ENCODE assay signal across 12 cellular contexts in the genomic region with DNA sequence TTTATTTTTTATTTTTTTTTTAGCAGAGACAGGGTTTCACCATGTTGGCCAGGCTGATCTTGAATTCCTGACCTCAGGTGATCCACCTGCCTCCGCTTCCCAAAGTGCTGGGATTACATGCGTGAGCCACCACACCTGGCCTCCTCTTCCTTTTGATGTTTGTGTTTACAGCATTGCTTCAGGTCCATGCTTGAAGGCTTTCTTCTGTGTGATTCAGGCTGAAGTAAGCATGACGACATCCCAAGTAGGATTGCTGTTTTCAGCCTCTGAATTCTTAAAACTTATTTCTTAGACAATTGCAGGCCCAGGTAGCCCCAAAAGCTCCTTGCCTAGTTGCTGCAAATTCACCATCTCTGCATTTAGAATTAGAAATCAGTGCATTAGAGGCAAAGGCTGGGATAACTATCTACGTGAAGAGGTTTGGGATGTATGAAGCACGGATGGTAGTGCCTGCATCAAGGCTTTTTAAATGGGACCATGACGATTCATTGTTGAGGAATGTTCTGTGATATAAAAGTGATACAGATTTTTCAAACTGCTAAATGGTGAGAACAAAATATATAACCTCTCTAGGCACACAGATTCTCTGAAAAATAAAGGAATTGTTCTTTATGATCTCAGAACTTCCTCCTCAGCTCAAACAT. TPM values are rescaled to one million over a fixed set of nuclear protein-coding genes. Genes with fewer than 3 reads are reported as not detected.
DNase-seq lines count a peak whose midpoint lies in the region; ATAC-seq, FAIRE-seq and TF ChIP-seq lines count a peak whose summit lies in the region.
"Had no signal": no experiment of that assay in that cellular context is flagged by ENCODE, and none has a peak within 500 bp of the region (broad histone marks: within the 10 kb centered on the region; RNA-seq: fewer than 3 reads in every experiment).

No MANE protein-coding gene starts in this region.

- H3K27me3 Mint-ChIP-seq in Caco-2 (ENCODE audit: insufficient read depth, unreplicated experiment) (no peaks in the 10 kb centered on the region), nephron (ENCODE audit: low read depth) (no peaks in the 10 kb centered on the region)

- TF ChIP-seq CTCF in Caco-2 (IDR thresholded peaks at IDR 0.05; ENCODE audit: insufficient read depth in 1 of 2, low read depth in 1 of 2, low read length in 1 of 2, severe bottlenecking in 1 of 2, unreplicated experiment in 1 of 2) = no peak
- no peak for TF ChIP-seq CTCF in Loucy (conservative IDR thresholded peaks at IDR 0.05; ENCODE audit: low read length)
- no peak for TF ChIP-seq CTCF in K562 (IDR thresholded peaks at IDR 0.05 in 2 of 3, conservative IDR thresholded peaks at IDR 0.05 in 1 of 3; ENCODE audit: insufficient read depth in 2 of 3, low read depth in 1 of 3, low read length in 3 of 3)
- TF ChIP-seq CTCF in nephron (IDR thresholded peaks at IDR 0.05; ENCODE audit: unreplicated experiment in 3 of 3) = no peak
- no peak for TF ChIP-seq CTCF in ascending aorta (IDR thresholded peaks at IDR 0.05)

- TF ChIP-seq EP300 in K562 (IDR thresholded peaks at IDR 0.05; ENCODE audit: low read length) = no peak

- H3K4me3 Mint-ChIP-seq in Caco-2 (ENCODE audit: unreplicated experiment) (peak overlapping the region; percentile 82), nephron (peak overlapping the region; percentile 62 to 74 (median 66))

- H3K9me1 ChIP-seq in K562 (ENCODE audit: control insufficient read depth, insufficient read depth, low read length) = no peaks in the 10 kb centered on the region

- H3K36me3 ChIP-seq in Caco-2 (ENCODE audit: control insufficient read depth, insufficient read depth, low read length) (no peaks in the 10 kb centered on the region; the same call in 1 of the 2 replicates), Loucy (ENCODE audit: insufficient read depth, low read length) (no peaks in the 10 kb centered on the region), K562 (ENCODE audit: control insufficient read depth, insufficient read depth, low read length) (peaks cover 47% of the 10 kb centered on the region), ascending aorta (no peaks in the 10 kb centered on the region)

- H3K4me2 ChIP-seq in Loucy (ENCODE audit: low read depth, low read length, poor library complexity, severe bottlenecking) (peak overlapping the region; percentile 54), K562 (ENCODE audit: insufficient read depth, low read length) (peak overlapping the region; percentile 59)

- H4K20me1 ChIP-seq in Loucy (ENCODE audit: insufficient read depth, low read length, poor library complexity, severe bottlenecking) (peaks cover 22% of the 10 kb centered on the region), K562 (replicated peaks; ENCODE audit: control insufficient read depth, insufficient read depth, low read length) (peaks cover 5% of the 10 kb centered on the region; the same call in 1 of the 2 replicates)

- peaks cover 27% of the 10 kb centered on the region for H3K4me1 Mint-ChIP-seq in Caco-2 (ENCODE audit: low read depth, unreplicated experiment)
- H3K4me1 Mint-ChIP-seq in nephron = peaks cover 47% of the 10 kb centered on the region

- H3K4me3 ChIP-seq in Caco-2 (ENCODE audit: low read depth, low read length) = no peak overlapping the region
- peak overlapping the region; percentile 4 for H3K4me3 ChIP-seq in Loucy (ENCODE audit: low read length, poor library complexity, severe bottlenecking)
- H3K4me3 ChIP-seq in K562 = no peak overlapping the region
- no peak overlapping the region for H3K4me3 ChIP-seq in ascending aorta
- H3K4me3 ChIP-seq: mucosa of descending colon had no signal

- no peak for TF ChIP-seq POLR2A in K562 (conservative IDR thresholded peaks at IDR 0.05)

- in situ Hi-C loops in K562 (cut with MboI) = no loop called here

- H3K27ac ChIP-seq in K562 (ENCODE audit: extremely low read depth, low read depth, low read length) (no peak overlapping the region), ascending aorta (no peak overlapping the region)

- H3F3A ChIP-seq in Loucy (ENCODE audit: low read depth) = no peaks in the 10 kb centered on the region

- DNase-seq in Caco-2 = no peak
- DNase-seq in K562 (ENCODE audit: extremely low read depth in 1 of 4, low spot score in 3 of 4) = no peak
- no peak for DNase-seq in ascending aorta (ENCODE audit: low spot score in 2 of 2)
- no peak for DNase-seq in NCI-H1048 (lab: John Stamatoyannopoulos, UW)
- no peak for DNase-seq in foreskin melanocyte
- DNase-seq: DMS79 treated with DMSO at 0.1 percent for 48 hours, hippocampal formation, mucosa of descending colon, NCI-H1694 treated with DMSO at 0.1 percent for 48 hours, T-helper 9 cell had no signal

- no peak for TF ChIP-seq RAD21 in K562 (CRISPR knock-in tag; conservative IDR thresholded peaks at IDR 0.05 in 1 of 2, IDR thresholded peaks at IDR 0.05 in 1 of 2)

- H3K4me1 ChIP-seq in Caco-2 (peaks cover 5% of the 10 kb centered on the region; the same call in 1 of the 2 replicates), Loucy (ENCODE audit: insufficient read depth, low read length, poor library complexity, severe bottlenecking) (peaks cover 15% of the 10 kb centered on the region), K562 (replicated peaks in 1 of 2; ENCODE audit: control insufficient read depth in 2 of 2, insufficient read depth in 2 of 2, low read length in 2 of 2) (peaks cover 7 to 9% of the 10 kb centered on the region in 2 experiments; a peak in 3 of 5 replicates), ascending aorta (peaks cover 16 to 27% of the 10 kb centered on the region in 2 donors)

- H3K27ac Mint-ChIP-seq in Caco-2 (ENCODE audit: unreplicated experiment) = no peak overlapping the region
- peak overlapping the region in 2 of 3 experiments; percentile 22 to 34 for H3K27ac Mint-ChIP-seq in nephron

- no peak for FAIRE-seq in K562 (lab: Jason Lieb, UNC)

- WGBS in K562 (ENCODE audit: insufficient coverage, low coverage, missing lambda C conversion rate) = 67% methylated on average over 6 of the region's 6 CpGs

- H2AFZ ChIP-seq in Loucy (ENCODE audit: low read length) (no peak overlapping the region), K562 (ENCODE audit: low read depth, low read length) (no peak overlapping the region)

- H3K79me2 ChIP-seq in Loucy (ENCODE audit: insufficient read depth, low read length) (peaks cover 52% of the 10 kb centered on the region), K562 (ENCODE audit: control insufficient read depth, insufficient read depth, low read length) (peaks cover 84% of the 10 kb centered on the region)

- BruUV-seq in Caco-2 (replicated peaks; lab: Mats Ljungman, UMichigan) (no TSS peak), K562 (replicated peaks; lab: Mats Ljungman, UMichigan) (no TSS peak)

- ATAC-seq in K562 = no peak
- ATAC-seq: mucosa of descending colon had no signal

- no peaks in the 10 kb centered on the region for H3K9me3 ChIP-seq in Caco-2
- no peaks in the 10 kb centered on the region for H3K9me3 ChIP-seq in Loucy (ENCODE audit: insufficient read depth, low read depth, low read length)
- no peaks in the 10 kb centered on the region for H3K9me3 ChIP-seq in K562 (replicated peaks; ENCODE audit: control insufficient read depth, insufficient read depth, low read depth, low read length)
- H3K9me3 ChIP-seq in ascending aorta = no peaks in the 10 kb centered on the region
- H3K9me3 ChIP-seq: mucosa of descending colon had no signal

- H3K36me3 Mint-ChIP-seq in Caco-2 (ENCODE audit: insufficient read depth, unreplicated experiment) (peaks cover 70% of the 10 kb centered on the region), nephron (ENCODE audit: low read depth) (no peaks in the 10 kb centered on the region)

- no peaks in the 10 kb centered on the region for H3K9me3 Mint-ChIP-seq in Caco-2 (ENCODE audit: unreplicated experiment)
- no peaks in the 10 kb centered on the region for H3K9me3 Mint-ChIP-seq in nephron

- no peaks in the 10 kb centered on the region for H3K9me2 ChIP-seq in Loucy (replicated peaks; ENCODE audit: low read depth, low read length)

- CTCF ChIA-PET in Caco-2 (lab: Charles Lee) (no interaction called here), K562 (lab: Yijun Ruan, JAX; ENCODE audit: low intra/inter-chr PET ratio) (interaction anchor here (1.2 kb wide), 1 partner anchor 96 kb away, joined by 4 read pairs; no protein-coding TSS in a partner anchor)

- intact Hi-C loops in Caco-2 (cut with micrococcal nuclease; ENCODE audit: unreplicated experiment) (no loop called here), K562 (cut with micrococcal nuclease) (no loop called here), ascending aorta (cut with DNase I) (no loop called here)

- no peaks in the 10 kb centered on the region for H3K27me3 ChIP-seq in Caco-2 (replicated peaks; ENCODE audit: control insufficient read depth, insufficient read depth, low read length)
- no peaks in the 10 kb centered on the region for H3K27me3 ChIP-seq in Loucy (ENCODE audit: insufficient read depth, low read length, poor library complexity, severe bottlenecking)
- H3K27me3 ChIP-seq in K562 (ENCODE audit: control insufficient read depth in 2 of 2, insufficient read depth in 2 of 2, low read length in 2 of 2) = no peaks in the 10 kb centered on the region
- no peaks in the 10 kb centered on the region for H3K27me3 ChIP-seq in ascending aorta

- POLR2A ChIA-PET in Caco-2 (lab: Charles Lee) = no interaction called here
- POLR2A ChIA-PET in K562 (lab: Yijun Ruan, JAX) = interaction anchor here (0.8 to 6.7 kb wide), 6 partner anchors 10 to 103 kb away, joined by 3 to 32 read pairs (median 4); a partner anchor contains a TSS

- H3K9ac ChIP-seq in Loucy (ENCODE audit: low read depth, low read length, poor library complexity, severe bottlenecking) = no peak overlapping the region
- H3K9ac ChIP-seq in K562 (ENCODE audit: insufficient read depth in 1 of 2, low read depth in 2 of 2, low read length in 2 of 2) = peak overlapping the region; percentile 15 to 69; a peak in 2 of 4 replicates

RNA-seq across cellular contexts. Expression of a gene that starts 3.0 kb away (rescaled TPM):
- total RNA-seq in Caco-2 (2022) (179 and 184 TPM in 2 replicates), K562 (2014; rRNA removed) (149 and 157 TPM in 2 replicates), K562 (2014; rRNA removed; fragmentation: Illumina TruSeq; extraction: Trizol) (190 and 225 TPM in 2 replicates), K562 (2015; rRNA removed; fragmentation: Illumina TruSeq; extraction: Trizol) (146 and 159 TPM in 2 replicates), K562 (2021) (189 and 209 TPM in 2 replicates), ascending aorta (28.2 TPM)
- 43.7 and 83.9 TPM in 2 replicates for total RNA-seq in K562 (2011; cell fraction: chromatin; rRNA removed; ENCODE audit: low replicate concordance)
- 26.2 and 27.1 TPM in 2 replicates for total RNA-seq in K562 (2011; cell fraction: nucleolus; rRNA removed)
- 53.3 and 65.5 TPM in 2 replicates for total RNA-seq in K562 (2011; cell fraction: nucleoplasm; rRNA removed)
- polyA plus RNA-seq in K562 (2011; rRNA removed) (113 and 179 TPM in 2 replicates), K562 (2014; fragmentation: Illumina TruSeq; extraction: Trizol) (162 and 198 TPM in 2 replicates), K562 (2014; fragmentation: Nextera tagmentation; extraction: Ambion mirVana) (10 to 100 TPM; 53.7 to 57.3 TPM), K562 (2014; rRNA removed) (137 and 164 TPM in 2 replicates)
- 43.2 and 61.7 TPM in 2 replicates for polyA plus RNA-seq in K562 (2011; cell fraction: cytosol; rRNA removed)
- polyA plus RNA-seq in K562 (2011; cell fraction: nucleus; rRNA removed) = 33.0 and 41.2 TPM in 2 replicates
- polyA plus RNA-seq in K562 (2012) = 93.8 and 122 TPM in 2 replicates
- polyA minus RNA-seq in K562 (2011; rRNA and poly(A)+ RNA removed) = 249 and 254 TPM in 2 replicates
- 67.7 and 94.2 TPM in 2 replicates for polyA minus RNA-seq in K562 (2011; cell fraction: cytosol; rRNA and poly(A)+ RNA removed)
- polyA minus RNA-seq in K562 (2011; cell fraction: nucleus; rRNA and poly(A)+ RNA removed) = 25.3 and 40.0 TPM in 2 replicates

RNA-seq across cellular contexts. Expression of a gene that starts 29.2 kb away (rescaled TPM):
- total RNA-seq in Caco-2 (2022) = 533 and 537 TPM in 2 replicates
- total RNA-seq in K562 (2011; cell fraction: chromatin; rRNA removed; ENCODE audit: low replicate concordance) = 389 and 542 TPM in 2 replicates
- 228 and 277 TPM in 2 replicates for total RNA-seq in K562 (2011; cell fraction: nucleolus; rRNA removed)
- 287 and 329 TPM in 2 replicates for total RNA-seq in K562 (2011; cell fraction: nucleoplasm; rRNA removed)
- 482 and 583 TPM in 2 replicates for total RNA-seq in K562 (2014; rRNA removed)
- total RNA-seq in K562 (2014; rRNA removed; fragmentation: Illumina TruSeq; extraction: Trizol) = 548 and 597 TPM in 2 replicates
- total RNA-seq in K562 (2015; rRNA removed; fragmentation: Illumina TruSeq; extraction: Trizol) = 522 and 545 TPM in 2 replicates
- 481 and 498 TPM in 2 replicates for total RNA-seq in K562 (2021)
- 296 and 361 TPM in 2 replicates for polyA plus RNA-seq in K562 (2011; rRNA removed)
- polyA plus RNA-seq in K562 (2011; cell fraction: cytosol; rRNA removed) = 229 and 239 TPM in 2 replicates
- 225 and 240 TPM in 2 replicates for polyA plus RNA-seq in K562 (2011; cell fraction: nucleus; rRNA removed)
- 333 and 576 TPM in 2 replicates for polyA plus RNA-seq in K562 (2012)
- polyA plus RNA-seq in K562 (2014; fragmentation: Illumina TruSeq; extraction: Trizol) = 474 and 552 TPM in 2 replicates
- 100 to 1,000 TPM; 195 to 294 TPM for polyA plus RNA-seq in K562 (2014; fragmentation: Nextera tagmentation; extraction: Ambion mirVana)
- polyA plus RNA-seq in K562 (2014; rRNA removed) = 514 and 537 TPM in 2 replicates
- polyA minus RNA-seq in K562 (2011; rRNA and poly(A)+ RNA removed) = 500 and 528 TPM in 2 replicates
- 329 and 345 TPM in 2 replicates for polyA minus RNA-seq in K562 (2011; cell fraction: cytosol; rRNA and poly(A)+ RNA removed)
- 149 and 198 TPM in 2 replicates for polyA minus RNA-seq in K562 (2011; cell fraction: nucleus; rRNA and poly(A)+ RNA removed)
- total RNA-seq in ascending aorta = 75.5 TPM
